8 cellular contexts compared by ENCODE assay signal in the genomic region with DNA sequence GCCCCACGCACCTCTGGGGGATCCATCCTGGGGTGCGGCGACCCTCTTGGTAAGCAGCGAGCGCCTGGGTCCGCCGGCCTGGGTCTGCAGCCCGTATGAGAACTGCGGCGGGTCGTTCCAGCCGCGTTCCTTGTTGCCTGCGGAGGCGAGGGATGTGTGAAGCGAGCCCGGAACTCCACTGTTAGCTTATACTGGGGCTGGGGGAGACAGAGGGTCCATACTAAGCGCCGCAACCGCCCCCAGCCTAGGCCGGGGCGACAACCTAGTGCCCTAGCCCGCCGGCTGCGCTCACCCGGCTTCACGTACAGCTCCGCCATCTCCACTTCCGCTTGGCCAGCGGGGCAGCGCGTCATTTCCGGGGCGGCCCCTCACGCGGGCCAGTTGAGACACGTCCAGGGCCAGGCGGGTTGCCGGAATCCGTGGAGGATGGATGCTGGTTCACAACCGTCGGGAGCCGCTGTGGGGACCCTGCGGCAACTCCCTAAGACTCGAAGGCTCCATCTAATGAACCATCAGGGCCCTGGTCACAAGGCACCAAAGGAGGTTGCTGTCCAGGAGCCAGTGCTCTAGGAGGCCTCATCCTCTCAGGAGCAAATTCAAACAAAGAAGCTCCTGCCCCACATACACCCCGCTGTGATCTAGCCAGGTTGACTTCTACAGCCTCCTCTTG. TPM values are rescaled to one million over a fixed set of nuclear protein-coding genes. Genes with fewer than 3 reads are reported as not detected.
DNase-seq lines count a peak whose midpoint lies in the region; ATAC-seq and TF ChIP-seq lines count a peak whose summit lies in the region.

Gene SRA1 (minus strand): TSS at position 338 of the 670 bp plus-strand sequence. CDS start 21 bp downstream, at position 317.

- no peaks in the 10 kb centered on the region for H3K9me3 ChIP-seq in WERI-Rb-1 (ENCODE audit: severe bottlenecking)
- no peaks in the 10 kb centered on the region for H3K9me3 ChIP-seq in mammary epithelial cell (replicated peaks; ENCODE audit: insufficient read depth, low read length)
- no peaks in the 10 kb centered on the region for H3K9me3 ChIP-seq in smooth muscle cell (replicated peaks; ENCODE audit: low read depth)

- peak within 1 kb of the TSS; percentile 87 for H3K27ac ChIP-seq in WERI-Rb-1
- H3K27ac ChIP-seq in mammary epithelial cell (ENCODE audit: insufficient read depth, low read depth, low read length): peak within 1 kb of the TSS; percentile 75
- H3K27ac ChIP-seq in smooth muscle cell (ENCODE audit: low read depth): peak within 1 kb of the TSS; percentile 86

- H2AFZ ChIP-seq in mammary epithelial cell (ENCODE audit: low read depth, low read length) (peak within 1 kb of the TSS; percentile 79), smooth muscle cell (ENCODE audit: low read depth) (peak within 1 kb of the TSS; percentile 2)

- BruUV-seq in mammary epithelial cell (replicated peaks; lab: Mats Ljungman, UMichigan): no TSS peak

- peak; percentile 96 for ATAC-seq in GM18868 (IDR thresholded peaks at IDR 0.05; ENCODE audit: unreplicated experiment)
- peak; percentile 93 for ATAC-seq in HG03103 (IDR thresholded peaks at IDR 0.05; ENCODE audit: low read depth, unreplicated experiment)

- H3K79me2 ChIP-seq in mammary epithelial cell (ENCODE audit: insufficient read depth, low read length) (peaks cover 46% of the 10 kb centered on the region), smooth muscle cell (ENCODE audit: low read depth) (peaks cover 47% of the 10 kb centered on the region)

- H3K36me3 ChIP-seq in WERI-Rb-1: peaks cover 35% of the 10 kb centered on the region
- H3K36me3 ChIP-seq in mammary epithelial cell (ENCODE audit: insufficient read depth, low read length): peaks cover 5% of the 10 kb centered on the region
- no peaks in the 10 kb centered on the region for H3K36me3 ChIP-seq in smooth muscle cell (ENCODE audit: low read depth)

- H4K20me1 ChIP-seq in mammary epithelial cell (ENCODE audit: insufficient read depth, low read length) (no peaks in the 10 kb centered on the region), smooth muscle cell (ENCODE audit: low read depth) (peaks cover 38% of the 10 kb centered on the region)

- peak within 1 kb of the TSS; percentile 80 for H3K9ac ChIP-seq in mammary epithelial cell (ENCODE audit: insufficient read depth, low read length)
- peak within 1 kb of the TSS; percentile 98 for H3K9ac ChIP-seq in smooth muscle cell (ENCODE audit: low read depth)

- H3K4me2 ChIP-seq in mammary epithelial cell (ENCODE audit: insufficient read depth, low read depth, low read length) (peak within 1 kb of the TSS; percentile 87), smooth muscle cell (peak within 1 kb of the TSS; percentile 100)

- H3K4me1 ChIP-seq in mammary epithelial cell (ENCODE audit: insufficient read depth, low read length): peaks cover 28% of the 10 kb centered on the region
- peaks cover 17% of the 10 kb centered on the region for H3K4me1 ChIP-seq in smooth muscle cell (ENCODE audit: low read depth)

- H3K27me3 ChIP-seq in WERI-Rb-1 (ENCODE audit: insufficient read depth, low read depth, severe bottlenecking) (no peaks in the 10 kb centered on the region), mammary epithelial cell (ENCODE audit: insufficient read depth, low read length) (no peaks in the 10 kb centered on the region), smooth muscle cell (ENCODE audit: low read depth) (no peaks in the 10 kb centered on the region)

- WGBS in mammary epithelial cell (ENCODE audit: low coverage, missing lambda C conversion rate): 2% methylated on average over 27 of the region's 46 CpGs
- WGBS in smooth muscle cell (ENCODE audit: low lambda C conversion rate): 2% methylated on average over 46 of the region's 46 CpGs

- TF ChIP-seq CTCF in WERI-Rb-1 (IDR thresholded peaks at IDR 0.05; ENCODE audit: low read depth, low read length): no peak
- no peak for TF ChIP-seq CTCF in mammary epithelial cell (conservative IDR thresholded peaks at IDR 0.05 in 1 of 2, IDR thresholded peaks at IDR 0.05 in 1 of 2; ENCODE audit: extremely low read depth in 1 of 2, insufficient read depth in 1 of 2, low read depth in 1 of 2, low read length in 2 of 2)
- TF ChIP-seq CTCF in smooth muscle cell (IDR thresholded peaks at IDR 0.05; ENCODE audit: borderline replicate concordance, insufficient read depth, poor library complexity, severe bottlenecking): no peak

- CTCF ChIA-PET in mammary epithelial cell (lab: Charles Lee; ENCODE audit: low non-redundant PET): no interaction called here

- dilution Hi-C loops in mammary epithelial cell (cut with HindIII; ENCODE audit: low sequenced_read_pairs): no loop called here

- in situ Hi-C loops in ACHN (cut with HindIII; ENCODE audit: low pct_ligation_motif_present, low pct_unique_long_range_greater_than_20kb, low sequenced_read_pairs): no loop called here
- in situ Hi-C loops in mammary epithelial cell (cut with MboI; ENCODE audit: low sequenced_read_pairs in 2 of 2): no loop called here

- DNase-seq in ACHN: peak; percentile 88
- peak; percentile 65 for DNase-seq in NCI-H2171 (lab: John Stamatoyannopoulos, UW)
- peak; percentile 92 for DNase-seq in WERI-Rb-1
- peak; percentile 87 for DNase-seq in mammary epithelial cell
- peak; percentile 93 for DNase-seq in iPS-NIHi7 (ENCODE audit: extremely low spot score)
- DNase-seq in smooth muscle cell (lab: John Stamatoyannopoulos, UW; ENCODE audit: unreplicated experiment): peak; percentile 67

- H3K4me3 ChIP-seq in WERI-Rb-1 (ENCODE audit: low read depth, low read length) (peak within 1 kb of the TSS; percentile 83), mammary epithelial cell (replicated peaks in 1 of 3; ENCODE audit: insufficient read depth in 1 of 3, low read depth in 2 of 3, low read length in 3 of 3) (peak within 1 kb of the TSS; percentile 85 to 88 (median 86)), smooth muscle cell (peak within 1 kb of the TSS; percentile 79)

- intact Hi-C loops in mammary epithelial cell (cut with micrococcal nuclease): loop anchor here (5.0 kb wide), 1 partner anchor 155 kb away; no protein-coding TSS in a partner anchor

- no peaks in the 10 kb centered on the region for H3F3A ChIP-seq in smooth muscle cell (ENCODE audit: low read depth)

RNA-seq across cellular contexts. Expression of gene SRA1, which starts in this region (rescaled TPM):
- total RNA-seq in mammary epithelial cell: 10 to 100 TPM; 20.8 to 47.7 TPM
- 39.4 TPM for polyA plus RNA-seq in mammary epithelial cell
- polyA minus RNA-seq in mammary epithelial cell: 19.3 TPM
- 44.6 and 61.4 TPM in 2 replicates for total RNA-seq in smooth muscle cell
- polyA plus RNA-seq in smooth muscle cell: 144 and 146 TPM in 2 replicates

Comparison
In these comparisons a context has a peak if more than half of its experiments do, and no peak if none do; other contexts are left out.
1. Peak in every context shown above with its lines: DNase-seq, ATAC-seq, H3K4me3 ChIP-seq and H3K27ac ChIP-seq.